Comparison of ENCODE assay signal across 1 cellular context in the genomic region with DNA sequence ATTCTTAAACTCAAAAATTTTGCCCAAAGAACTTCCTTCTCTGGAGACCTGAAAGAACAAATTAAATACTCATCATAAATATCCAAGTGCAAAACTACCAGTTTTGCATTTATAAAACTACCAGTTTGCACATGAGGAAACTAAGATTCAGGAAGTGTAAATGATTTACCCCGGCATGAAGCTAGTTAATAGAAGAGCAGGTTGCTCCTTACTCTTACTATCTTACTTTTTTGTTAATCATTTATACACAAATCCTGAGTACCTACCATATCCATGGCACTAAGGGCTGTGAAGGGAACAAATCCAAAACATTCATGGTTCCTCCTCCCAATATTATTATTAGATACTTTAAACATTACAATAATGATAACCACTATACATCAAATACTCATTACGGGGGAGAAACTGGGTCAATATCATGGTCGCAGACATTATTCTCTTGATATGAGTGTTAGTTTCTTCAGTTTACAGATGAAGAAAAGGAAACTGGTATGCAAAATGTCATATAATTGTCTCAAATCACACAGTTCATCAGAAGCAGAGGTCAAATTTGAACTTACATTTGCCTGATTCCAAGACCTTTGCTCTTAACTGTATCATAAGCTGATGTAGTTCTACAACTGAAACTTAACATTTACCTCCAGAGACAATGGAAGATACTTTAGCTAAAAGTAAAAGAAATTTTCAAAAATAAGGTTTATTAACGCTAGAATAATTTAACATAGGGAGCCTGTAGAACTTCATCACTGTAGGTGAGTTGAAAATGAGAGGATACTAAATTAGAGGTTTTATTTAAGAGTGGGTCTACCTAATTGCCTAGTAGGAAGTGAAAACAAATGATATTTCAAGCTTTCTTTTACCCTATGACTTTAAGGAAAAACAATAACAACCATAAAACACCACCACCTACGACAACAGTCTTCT.
TF ChIP-seq lines count a peak whose summit lies in the region.

No MANE protein-coding gene starts in this region.

TF ChIP-seq in GM12878, 131 proteins besides CTCF, POLR2A, EP300 and RAD21 (continued from another document):
- TF ChIP-seq ZNF207 (IDR thresholded peaks at IDR 0.05; ENCODE audit: borderline replicate concordance) (no peak), PML (IDR thresholded peaks at IDR 0.05; ENCODE audit: low read length) (0 out of 2 replicates have a peak, but pooled peaks have one; percentile 6), RAD51 (IDR thresholded peaks at IDR 0.05) (peak; percentile 20; the same call in 1 of the 2 replicates), ASH2L (IDR thresholded peaks at IDR 0.05; ENCODE audit: borderline replicate concordance, low read depth) (no peak), ZNF384 (IDR thresholded peaks at IDR 0.05; ENCODE audit: borderline replicate concordance, low read depth, low read length) (peak; percentile 36; the same call in 1 of the 2 replicates)
- TF ChIP-seq, protein P1, sequence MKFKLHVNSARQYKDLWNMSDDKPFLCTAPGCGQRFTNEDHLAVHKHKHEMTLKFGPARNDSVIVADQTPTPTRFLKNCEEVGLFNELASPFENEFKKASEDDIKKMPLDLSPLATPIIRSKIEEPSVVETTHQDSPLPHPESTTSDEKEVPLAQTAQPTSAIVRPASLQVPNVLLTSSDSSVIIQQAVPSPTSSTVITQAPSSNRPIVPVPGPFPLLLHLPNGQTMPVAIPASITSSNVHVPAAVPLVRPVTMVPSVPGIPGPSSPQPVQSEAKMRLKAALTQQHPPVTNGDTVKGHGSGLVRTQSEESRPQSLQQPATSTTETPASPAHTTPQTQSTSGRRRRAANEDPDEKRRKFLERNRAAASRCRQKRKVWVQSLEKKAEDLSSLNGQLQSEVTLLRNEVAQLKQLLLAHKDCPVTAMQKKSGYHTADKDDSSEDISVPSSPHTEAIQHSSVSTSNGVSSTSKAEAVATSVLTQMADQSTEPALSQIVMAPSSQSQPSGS (IDR thresholded peaks at IDR 0.05; ENCODE audit: low read length) = no peak
TF ChIP-seq in GM12878: peak in this region for 15.
